ENCODE assay signal across 8 cellular contexts in genomic region chr2:170716851-170717598, GRCh38. TPM values are rescaled to one million over a fixed set of nuclear protein-coding genes. Genes with fewer than 3 reads are reported as not detected.
DNase-seq lines count a peak whose midpoint lies in the region; ATAC-seq and TF ChIP-seq lines count a peak whose summit lies in the region.

No MANE protein-coding gene starts in this region.

- no peak overlapping the region for H3K9ac ChIP-seq in subcutaneous abdominal adipose tissue (ENCODE audit: low read length in 5 of 5)

- H3K36me3 ChIP-seq in left lung (no peaks in the 10 kb centered on the region), subcutaneous abdominal adipose tissue (ENCODE audit: control insufficient read depth in 5 of 5, insufficient read depth in 5 of 5, low read length in 5 of 5) (no peaks in the 10 kb centered on the region)

- DNase-seq in AG09319 (ENCODE audit: extremely low read depth, low read depth): no peak
- peak; percentile 42 for DNase-seq in NCI-H69 (lab: John Stamatoyannopoulos, UW)
- DNase-seq in coronary artery (ENCODE audit: low spot score): no peak
- DNase-seq in left lung: peak in 1 of 2 donors; percentile 85
- DNase-seq in T-helper 9 cell: no peak
- DNase-seq in HFFc6: no peak

- no peak overlapping the region for H3K4me3 Mint-ChIP-seq in HFFc6

- H3K27ac ChIP-seq in coronary artery (no peak overlapping the region), left lung (no peak overlapping the region), subcutaneous abdominal adipose tissue (ENCODE audit: low read depth, low read length) (no peak overlapping the region)

- no peaks in the 10 kb centered on the region for H3K4me1 Mint-ChIP-seq in HFFc6 (ENCODE audit: low read depth)

- H3K4me3 ChIP-seq in coronary artery: peak overlapping the region; percentile 70
- peak overlapping the region in 1 of 2 donors; percentile 57 for H3K4me3 ChIP-seq in left lung
- peak overlapping the region in 4 of 5 donors; percentile 22 to 48 (median 42) for H3K4me3 ChIP-seq in subcutaneous abdominal adipose tissue (ENCODE audit: low read depth in 1 of 5, low read length in 5 of 5)

- ATAC-seq in left lung (peak; percentile 4), HG03280 (IDR thresholded peaks at IDR 0.05; ENCODE audit: unreplicated experiment) (no peak)

- H3K4me1 ChIP-seq in left lung: peaks cover 10 to 40% of the 10 kb centered on the region in 2 donors
- peaks cover 3 to 42% (median 38%) of the 10 kb centered on the region in 5 donors for H3K4me1 ChIP-seq in subcutaneous abdominal adipose tissue (ENCODE audit: control insufficient read depth in 5 of 5, insufficient read depth in 5 of 5, low read length in 5 of 5)

- peaks cover 52 to 98% of the 10 kb centered on the region in 2 donors for H3K27me3 ChIP-seq in left lung
- peaks cover 23 to 53% (median 41%) of the 10 kb centered on the region in 5 donors for H3K27me3 ChIP-seq in subcutaneous abdominal adipose tissue (ENCODE audit: control insufficient read depth in 5 of 5, insufficient read depth in 4 of 5, low read length in 5 of 5)

- H3K36me3 Mint-ChIP-seq in HFFc6 (ENCODE audit: low read depth): no peaks in the 10 kb centered on the region

- no peaks in the 10 kb centered on the region for H3K9me3 ChIP-seq in left lung
- no peaks in the 10 kb centered on the region for H3K9me3 ChIP-seq in subcutaneous abdominal adipose tissue (ENCODE audit: control insufficient read depth in 5 of 5, low read length in 5 of 5)

- intact Hi-C loops in left lung (cut with DNase I): no loop called here

- peaks cover 10% of the 10 kb centered on the region; the same call in 1 of the 2 replicates for H3K9me3 Mint-ChIP-seq in HFFc6

- no peak overlapping the region for H3K27ac Mint-ChIP-seq in HFFc6

- H3K27me3 Mint-ChIP-seq in HFFc6 (ENCODE audit: insufficient read depth): peaks cover 25% of the 10 kb centered on the region

- TF ChIP-seq CTCF in AG09319 (IDR thresholded peaks at IDR 0.05; ENCODE audit: low read depth, low read length) (peak; percentile 34), coronary artery (IDR thresholded peaks at IDR 0.05) (peak; percentile 58), left lung (IDR thresholded peaks at IDR 0.05) (peak; percentile 38 to 68), HFFc6 (IDR thresholded peaks at IDR 0.05) (no peak; the same call in 1 of the 2 replicates)

RNA-seq across cellular contexts. Expression of gene SP5, which starts 1.9 kb away (rescaled TPM):
- total RNA-seq in left lung: 1 to 10 TPM; 2.8 to 5.1 TPM
- total RNA-seq in HFFc6 (2021; fragmentation: NEBNext Ultra II Directional; extraction: Animal tissue kit (Norgen Biotek cat#: 25700)): not detected

RNA-seq across cellular contexts. Expression of gene ERICH2, which starts 53.2 kb away (rescaled TPM):
- 1 to 10 TPM; 3.3 to 6.2 TPM for total RNA-seq in left lung
- not detected for total RNA-seq in HFFc6 (2021; fragmentation: NEBNext Ultra II Directional; extraction: Animal tissue kit (Norgen Biotek cat#: 25700))

Comparison
In these comparisons a context has a peak if more than half of its experiments do, and no peak if none do; other contexts are left out.
1. RNA of gene ERICH2, which starts 53.2 kb away (total RNA-seq): 3.3 to 6.2 TPM in left lung; not detected in HFFc6; every median in the first group is over 4 times any median in the second.